35 cellular contexts compared by ENCODE assay signal in genomic region chr4:10167201-10167600, GRCh38.
"Had no signal": no experiment of that assay in that cellular context is flagged by ENCODE, and none has a peak within 500 bp of the region (broad histone marks: within the 10 kb centered on the region; RNA-seq: fewer than 3 reads in every experiment).

No MANE protein-coding gene starts in this region.

- H3K27ac Mint-ChIP-seq: activated B cell treated with CpG ODN at 0.5 μM for 24 hours; activated CD4-positive, alpha-beta memory T cell treated with anti-CD3 and anti-CD28 coated beads for 36 hours; activated CD4-positive, alpha-beta T cell treated with anti-CD3 and anti-CD28 coated beads, Interleukin-2, amount 10 ng/mL, durations not matched to agents 24 days and 14 days; activated CD8-positive, alpha-beta T cell treated with anti-CD3 and anti-CD28 coated beads for 36 hours; activated naive CD4-positive, alpha-beta T cell treated with anti-CD3 and anti-CD28 coated beads, Interleukin-2, amount 10 ng/mL, durations not matched to agents 7 days and 5 days; activated naive CD4-positive, alpha-beta T cell treated with anti-CD3 and anti-CD28 coated beads, Interleukin-2, amount 50 U/mL, for 24 hours; activated naive CD8-positive, alpha-beta T cell; activated naive CD8-positive, alpha-beta T cell treated with anti-CD3 and anti-CD28 coated beads, Interleukin-2, amount 10 ng/mL, durations not matched to agents 7 days and 5 days; activated naive CD8-positive, alpha-beta T cell treated with anti-CD3 and anti-CD28 coated beads, Interleukin-2, amount 50 U/mL, for 24 hours; activated T-cell treated with anti-CD3 and anti-CD28 coated beads, Interleukin-2, amount 50 U/mL, for 72 hours; activated T-helper 1 cell treated with anti-CD3 and anti-CD28 coated beads, Interleukin-12 subunit alpha, Interleukin-12 subunit beta, Interleukin-2, Interleukin-4 antibody, amounts not matched to agents 30 ng/mL and 10 ng/mL and 1 ng/mL, durations not matched to agents 14 hours and 24 hours and 36 hours; activated T-helper 2 cell treated with anti-CD3 and anti-CD28 coated beads, Interferon-gamma antibody, Interleukin-2, Interleukin-4, amounts not matched to agents 10 μg/mL and 5 μg/mL and 100 μg/mL, durations not matched to agents 14 hours and 24 hours and 36 hours; brain; T-cell; T-helper 1 cell treated with Interleukin-12 subunit alpha and Interleukin-12 subunit beta and Interleukin-4 antibody, amounts not matched to agents 30 μg/mL and 1 μg/mL, for 36 hours; T-helper 2 cell treated with Interferon-gamma antibody and Interleukin-4, amounts not matched to agents 5 μg/mL and 100 μg/mL, for 36 hours had no signal

- H3K27me3 ChIP-seq: ascending aorta had no signal

- H3K36me3 Mint-ChIP-seq: activated CD4-positive, alpha-beta memory T cell treated with anti-CD3 and anti-CD28 coated beads for 36 hours; activated naive CD4-positive, alpha-beta T cell treated with anti-CD3 and anti-CD28 coated beads, Interleukin-2, amount 10 ng/mL, durations not matched to agents 7 days and 5 days; activated naive CD4-positive, alpha-beta T cell treated with anti-CD3 and anti-CD28 coated beads, Interleukin-2, amount 50 U/mL, for 24 hours; activated naive CD8-positive, alpha-beta T cell; activated naive CD8-positive, alpha-beta T cell treated with anti-CD3 and anti-CD28 coated beads, Interleukin-2, amount 10 ng/mL, durations not matched to agents 7 days and 5 days; brain; T-cell had no signal

- ATAC-seq: activated CD8-positive, alpha-beta T cell treated with anti-CD3 and anti-CD28 coated beads for 36 hours; activated naive CD8-positive, alpha-beta T cell treated with anti-CD3 and anti-CD28 coated beads, Interleukin-2, amount 50 U/mL, for 24 hours; activated T-cell treated with anti-CD3 and anti-CD28 coated beads, Interleukin-2, amount 50 U/mL, for 4 hours; activated T-cell treated with anti-CD3 and anti-CD28 coated beads, Interleukin-2, amount 50 U/mL, for 72 hours; T-cell had no signal

- H3K9me3 ChIP-seq: ascending aorta had no signal

- H3K4me3 Mint-ChIP-seq: activated B cell treated with CpG ODN at 0.5 μM for 24 hours; activated CD4-positive, alpha-beta memory T cell treated with anti-CD3 and anti-CD28 coated beads for 36 hours; activated CD4-positive, alpha-beta T cell treated with anti-CD3 and anti-CD28 coated beads, Interleukin-2, amount 10 ng/mL, durations not matched to agents 24 days and 14 days; activated CD8-positive, alpha-beta T cell treated with anti-CD3 and anti-CD28 coated beads for 36 hours; activated naive CD4-positive, alpha-beta T cell treated with anti-CD3 and anti-CD28 coated beads, Interleukin-2, amount 10 ng/mL, durations not matched to agents 7 days and 5 days; activated naive CD4-positive, alpha-beta T cell treated with anti-CD3 and anti-CD28 coated beads, Interleukin-2, amount 50 U/mL, for 24 hours; activated naive CD8-positive, alpha-beta T cell; activated naive CD8-positive, alpha-beta T cell treated with anti-CD3 and anti-CD28 coated beads, Interleukin-2, amount 10 ng/mL, durations not matched to agents 7 days and 5 days; activated naive CD8-positive, alpha-beta T cell treated with anti-CD3 and anti-CD28 coated beads, Interleukin-2, amount 50 U/mL, for 24 hours; activated T-cell treated with anti-CD3 and anti-CD28 coated beads, Interleukin-2, amount 50 U/mL, for 4 hours; activated T-cell treated with anti-CD3 and anti-CD28 coated beads, Interleukin-2, amount 50 U/mL, for 72 hours; activated T-helper 1 cell treated with anti-CD3 and anti-CD28 coated beads, Interleukin-12 subunit alpha, Interleukin-12 subunit beta, Interleukin-2, Interleukin-4 antibody, amounts not matched to agents 30 ng/mL and 10 ng/mL and 1 ng/mL, durations not matched to agents 14 hours and 24 hours and 36 hours; brain; T-cell; T-helper 1 cell treated with Interleukin-12 subunit alpha and Interleukin-12 subunit beta and Interleukin-4 antibody, amounts not matched to agents 30 μg/mL and 1 μg/mL, for 36 hours; T-helper 2 cell treated with Interferon-gamma antibody and Interleukin-4, amounts not matched to agents 5 μg/mL and 100 μg/mL, for 36 hours had no signal

- H3K27ac ChIP-seq: ascending aorta, VCaP had no signal

- H3K9me3 Mint-ChIP-seq: activated B cell treated with CpG ODN at 0.5 μM for 24 hours; activated CD4-positive, alpha-beta memory T cell treated with anti-CD3 and anti-CD28 coated beads for 36 hours; activated CD4-positive, alpha-beta T cell treated with anti-CD3 and anti-CD28 coated beads, Interleukin-2, amount 10 ng/mL, durations not matched to agents 24 days and 14 days; activated CD8-positive, alpha-beta T cell treated with anti-CD3 and anti-CD28 coated beads for 36 hours; activated naive CD4-positive, alpha-beta T cell treated with anti-CD3 and anti-CD28 coated beads, Interleukin-2, amount 10 ng/mL, durations not matched to agents 7 days and 5 days; activated naive CD4-positive, alpha-beta T cell treated with anti-CD3 and anti-CD28 coated beads, Interleukin-2, amount 50 U/mL, for 24 hours; activated naive CD8-positive, alpha-beta T cell treated with anti-CD3 and anti-CD28 coated beads, Interleukin-2, amount 10 ng/mL, durations not matched to agents 7 days and 5 days; activated naive CD8-positive, alpha-beta T cell treated with anti-CD3 and anti-CD28 coated beads, Interleukin-2, amount 50 U/mL, for 24 hours; activated T-cell treated with anti-CD3 and anti-CD28 coated beads, Interleukin-2, amount 50 U/mL, for 4 hours; activated T-cell treated with anti-CD3 and anti-CD28 coated beads, Interleukin-2, amount 50 U/mL, for 72 hours; activated T-helper 1 cell treated with anti-CD3 and anti-CD28 coated beads, Interleukin-12 subunit alpha, Interleukin-12 subunit beta, Interleukin-2, Interleukin-4 antibody, amounts not matched to agents 30 ng/mL and 10 ng/mL and 1 ng/mL, durations not matched to agents 14 hours and 24 hours and 36 hours; activated T-helper 2 cell treated with anti-CD3 and anti-CD28 coated beads, Interferon-gamma antibody, Interleukin-2, Interleukin-4, amounts not matched to agents 10 μg/mL and 5 μg/mL and 100 μg/mL, durations not matched to agents 14 hours and 24 hours and 36 hours; brain; T-cell; T-helper 1 cell treated with Interleukin-12 subunit alpha and Interleukin-12 subunit beta and Interleukin-4 antibody, amounts not matched to agents 30 μg/mL and 1 μg/mL, for 36 hours; T-helper 2 cell treated with Interferon-gamma antibody and Interleukin-4, amounts not matched to agents 5 μg/mL and 100 μg/mL, for 36 hours had no signal

- H3K4me1 Mint-ChIP-seq: activated B cell treated with CpG ODN at 0.5 μM for 24 hours had no signal

- H3K4me3 ChIP-seq: ascending aorta had no signal

- H3K4me1 ChIP-seq: ascending aorta had no signal

- DNase-seq: activated B cell treated with CpG ODN at 0.5 μM for 24 hours; activated CD4-positive, alpha-beta memory T cell treated with anti-CD3 and anti-CD28 coated beads for 36 hours; activated CD4-positive, alpha-beta T cell treated with anti-CD3 and anti-CD28 coated beads for 4 hours; activated CD4-positive, alpha-beta T cell treated with anti-CD3 and anti-CD28 coated beads, Interleukin-2, amount 10 ng/mL, durations not matched to agents 24 days and 14 days; activated CD4-positive, alpha-beta T cell treated with anti-CD3 and anti-CD28 coated beads, Interleukin-2, amount 50 U/mL, for 1 hour; activated CD4-positive, alpha-beta T cell treated with anti-CD3 and anti-CD28 coated beads, Interleukin-2, amount 50 U/mL, for 4 hours; activated CD4-positive, CD25-positive, alpha-beta regulatory T cell treated with anti-CD3 and anti-CD28 coated beads, Interleukin-2, amount 50 U/mL, for 72 hours; activated CD8-positive, alpha-beta memory T cell treated with anti-CD3 and anti-CD28 coated beads, Interleukin-2, amount 50 U/mL, for 4 hours; activated CD8-positive, alpha-beta T cell treated with anti-CD3 and anti-CD28 coated beads for 36 hours; activated effector memory CD4-positive, alpha-beta T cell treated with Interleukin-2 at 50 U/mL for 16 hours; activated gamma-delta T cell; activated naive CD4-positive, alpha-beta T cell treated with anti-CD3 and anti-CD28 coated beads, Interleukin-2, amount 10 ng/mL, durations not matched to agents 7 days and 5 days; activated naive CD4-positive, alpha-beta T cell treated with Interleukin-2 at 50 U/mL for 16 hours; activated naive CD8-positive, alpha-beta T cell treated with anti-CD3 and anti-CD28 coated beads, Interleukin-2, amount 10 ng/mL, durations not matched to agents 7 days and 5 days; activated naive CD8-positive, alpha-beta T cell treated with anti-CD3 and anti-CD28 coated beads, Interleukin-2, amount 50 U/mL, for 24 hours; activated T-cell treated with anti-CD3 and anti-CD28 coated beads for 4 hours; activated T-cell treated with anti-CD3 and anti-CD28 coated beads, Interleukin-2, amount 50 U/mL, for 1 hour; activated T-cell treated with anti-CD3 and anti-CD28 coated beads, Interleukin-2, amount 50 U/mL, for 4 hours; activated T-cell treated with anti-CD3 and anti-CD28 coated beads, Interleukin-2, amount 50 U/mL, for 72 hours; amygdala; anterior cingulate cortex; central memory CD4-positive, alpha-beta T cell; SW 1271; T-cell; T-helper 2 cell; T-helper 9 cell had no signal

- H3K27me3 Mint-ChIP-seq: activated naive CD4-positive, alpha-beta T cell treated with anti-CD3 and anti-CD28 coated beads, Interleukin-2, amount 50 U/mL, for 24 hours; activated naive CD8-positive, alpha-beta T cell; T-cell had no signal

- H3K36me3 ChIP-seq: ascending aorta had no signal
